18 cellular contexts compared by ENCODE assay signal in genomic region chr15:88681610-88682221, GRCh38. TPM values are rescaled to one million over a fixed set of nuclear protein-coding genes. Genes with fewer than 3 reads are reported as not detected.
DNase-seq lines count a peak whose midpoint lies in the region; ATAC-seq and TF ChIP-seq lines count a peak whose summit lies in the region.
"Had no signal": no experiment of that assay in that cellular context is flagged by ENCODE, and none has a peak within 500 bp of the region (broad histone marks: within the 10 kb centered on the region; RNA-seq: fewer than 3 reads in every experiment).

No MANE protein-coding gene starts in this region.

- H3K27ac ChIP-seq in osteoblast (ENCODE audit: low read depth, low read length) = no peak overlapping the region
- no peak overlapping the region for H3K27ac ChIP-seq in left lung
- H3K27ac ChIP-seq in trophoblast cell (ENCODE audit: low read depth, low read length) = no peak overlapping the region
- H3K27ac ChIP-seq: epithelial cell of prostate, Peyer's patch had no signal

- TF ChIP-seq CTCF in osteoblast (IDR thresholded peaks at IDR 0.05; ENCODE audit: extremely low read depth, low read depth, low read length) (no peak), left lung (IDR thresholded peaks at IDR 0.05) (no peak)

- no CpG with 5 or more reads among the region's 13 CpGs for WGBS in trophoblast cell (ENCODE audit: extremely low coverage, insufficient coverage, insufficient read length)

- peak; percentile 71 for DNase-seq in AG20443 (ENCODE audit: low spot score)
- peak in 35 of 58 donors; percentile 12 to 84 (median 55) for DNase-seq in anterior cingulate cortex (lab: John Stamatoyannopoulos, UW)
- DNase-seq in hippocampal formation (lab: John Stamatoyannopoulos, UW) = peak; percentile 20 to 80
- peak; percentile 58 for DNase-seq in osteoblast (ENCODE audit: insufficient read length, low spot score, missing footprints)
- DNase-seq in left lung = no peak
- no peak for DNase-seq in trophoblast cell
- DNase-seq: CD8-positive, alpha-beta memory T cell; glutamatergic neuron; kidney glomerular epithelial cell; MM.1S; naive thymus-derived CD8-positive, alpha-beta T cell; NCI-H2081 treated with DMSO at 0.1 percent for 48 hours; Peyer's patch; stimulated activated CD4-positive, alpha-beta T cell treated with anti-CD3 and anti-CD28 coated beads, Interleukin-4, amount 100 ng/mL, for 4 hours had no signal

- H4K12ac ChIP-seq in trophoblast cell (ENCODE audit: low read depth, low read length) = no peak overlapping the region

- no peak overlapping the region for H2AK5ac ChIP-seq in trophoblast cell (ENCODE audit: low read length)

- no peak overlapping the region for H3K18ac ChIP-seq in trophoblast cell (ENCODE audit: low read length)

- H3K4me2 ChIP-seq in osteoblast (ENCODE audit: insufficient read depth, low read length) (no peak overlapping the region), trophoblast cell (ENCODE audit: low read length) (no peak overlapping the region)

- peak overlapping the region; percentile 77 for H2AFZ ChIP-seq in osteoblast (ENCODE audit: low read length)
- no peak overlapping the region for H2AFZ ChIP-seq in trophoblast cell (ENCODE audit: insufficient read depth, low read length, poor library complexity)

- H3K4me3 ChIP-seq in osteoblast (ENCODE audit: insufficient read depth, low read length) (no peak overlapping the region), left lung (no peak overlapping the region), trophoblast cell (ENCODE audit: low read depth, low read length) (no peak overlapping the region)
- H3K4me3 ChIP-seq: Peyer's patch had no signal

- no peak overlapping the region for H2BK120ac ChIP-seq in trophoblast cell (ENCODE audit: insufficient read depth, low read length, poor library complexity)

- H3K9me3 ChIP-seq in osteoblast (ENCODE audit: low read depth, low read length) (no peaks in the 10 kb centered on the region), left lung (no peaks in the 10 kb centered on the region), trophoblast cell (ENCODE audit: insufficient read depth, low read depth, low read length) (peaks cover 2% of the 10 kb centered on the region)
- H3K9me3 ChIP-seq: Peyer's patch had no signal

- H2BK5ac ChIP-seq in trophoblast cell (ENCODE audit: low read depth, low read length, poor library complexity) = no peak overlapping the region

- H3K36me3 ChIP-seq in osteoblast (ENCODE audit: insufficient read depth, low read length) (no peaks in the 10 kb centered on the region), left lung (no peaks in the 10 kb centered on the region), trophoblast cell (ENCODE audit: control insufficient read depth in 1 of 2, insufficient read depth in 2 of 2, low read length in 2 of 2) (no peaks in the 10 kb centered on the region)
- H3K36me3 ChIP-seq: Peyer's patch had no signal

- H4K8ac ChIP-seq in trophoblast cell (ENCODE audit: low read depth, low read length) = no peak overlapping the region

- no peak overlapping the region for H4K91ac ChIP-seq in trophoblast cell (ENCODE audit: low read depth, low read length)

- no peaks in the 10 kb centered on the region for H3K79me2 ChIP-seq in osteoblast (ENCODE audit: insufficient read depth, low read length)
- no peaks in the 10 kb centered on the region for H3K79me2 ChIP-seq in trophoblast cell (ENCODE audit: control insufficient read depth, insufficient read depth, low read length, poor library complexity)

- no peak overlapping the region for H3K4ac ChIP-seq in trophoblast cell (ENCODE audit: low read depth, low read length)

- H3K14ac ChIP-seq in trophoblast cell (ENCODE audit: low read length) = no peak overlapping the region

- no peak overlapping the region for H3K23ac ChIP-seq in trophoblast cell (ENCODE audit: low read length)

- no peak for ATAC-seq in GM19467 (IDR thresholded peaks at IDR 0.05; ENCODE audit: unreplicated experiment)
- ATAC-seq in left lung = no peak
- no peak for ATAC-seq in HG02981 (IDR thresholded peaks at IDR 0.05; ENCODE audit: unreplicated experiment)
- ATAC-seq: HCT116; naive thymus-derived CD8-positive, alpha-beta T cell had no signal

- H3K27me3 ChIP-seq in osteoblast (ENCODE audit: insufficient read depth, low read length) (peaks cover 3% of the 10 kb centered on the region), left lung (no peaks in the 10 kb centered on the region), trophoblast cell (ENCODE audit: insufficient read depth, low read length) (no peaks in the 10 kb centered on the region)
- H3K27me3 ChIP-seq: Peyer's patch had no signal

- H2BK12ac ChIP-seq in trophoblast cell (ENCODE audit: low read length) = no peak overlapping the region

- no peak overlapping the region for H3K9ac ChIP-seq in trophoblast cell (ENCODE audit: low read length)

- H4K20me1 ChIP-seq in osteoblast (ENCODE audit: insufficient read depth, low read length) = no peaks in the 10 kb centered on the region

- intact Hi-C loops in left lung (cut with DNase I) = no loop called here

- H3K4me1 ChIP-seq in osteoblast (ENCODE audit: insufficient read depth, low read length) (no peaks in the 10 kb centered on the region), left lung (no peaks in the 10 kb centered on the region), trophoblast cell (ENCODE audit: control insufficient read depth in 1 of 2, insufficient read depth in 2 of 2, low read length in 2 of 2) (peaks cover 2% of the 10 kb centered on the region in 2 experiments)

- no peaks in the 10 kb centered on the region for H3K79me1 ChIP-seq in trophoblast cell (ENCODE audit: low read length)

RNA-seq across cellular contexts. Expression of gene ISG20, which starts 42.9 kb away (rescaled TPM):
- total RNA-seq in osteoblast (2.1 and 3.3 TPM in 2 replicates), left lung (10 to 100 TPM; 15.8 to 23.6 TPM)
- 5.7 and 6.2 TPM in 2 replicates for polyA plus RNA-seq in trophoblast cell (2013)

Comparison
In these comparisons a context has a peak if more than half of its experiments do, and no peak if none do; other contexts are left out.
1. DNase-seq: peak in AG20443 (single experiment), anterior cingulate cortex (35 of 58), hippocampal formation (2 of 2) and osteoblast (single experiment); none in left lung (0 of 2) and trophoblast cell (0 of 2).